ENCODE assay signal across 10 cellular contexts in genomic region chr7:25846722-25847121, GRCh38.
A peak's percentile ranks its signal among the peaks of the same experiment; 100 is the strongest.
DNase-seq lines count a peak whose midpoint lies in the region; ATAC-seq and TF ChIP-seq lines count a peak whose summit lies in the region.
"Had no signal": no experiment of that assay in that cellular context is flagged by ENCODE, and none has a peak within 500 bp of the region (broad histone marks: within the 10 kb centered on the region; RNA-seq: fewer than 3 reads in every experiment).

No MANE protein-coding gene starts in this region.

- H3K27ac Mint-ChIP-seq in stimulated activated effector memory CD8-positive, alpha-beta T cell treated with anti-CD3 and anti-CD28 coated beads, Interleukin-12 subunit alpha, Interleukin-12 subunit beta, amount 100 ng/mL, for 72 hours = no peak overlapping the region
- H3K27ac Mint-ChIP-seq: activated naive CD4-positive, alpha-beta T cell treated with anti-CD3 and anti-CD28 coated beads, Interleukin-2, amount 50 U/mL, for 24 hours had no signal

- peaks cover 3% of the 10 kb centered on the region for H3K4me1 Mint-ChIP-seq in stimulated activated effector memory CD8-positive, alpha-beta T cell treated with anti-CD3 and anti-CD28 coated beads, Interleukin-12 subunit alpha, Interleukin-12 subunit beta, amount 100 ng/mL, for 72 hours

- no peaks in the 10 kb centered on the region for H3K9me3 Mint-ChIP-seq in stimulated activated effector memory CD8-positive, alpha-beta T cell treated with anti-CD3 and anti-CD28 coated beads, Interleukin-12 subunit alpha, Interleukin-12 subunit beta, amount 100 ng/mL, for 72 hours
- H3K9me3 Mint-ChIP-seq: activated naive CD4-positive, alpha-beta T cell treated with anti-CD3 and anti-CD28 coated beads, Interleukin-2, amount 50 U/mL, for 24 hours had no signal

- no peaks in the 10 kb centered on the region for H3K36me3 ChIP-seq in lung (ENCODE audit: control insufficient read depth in 2 of 2, insufficient read depth in 2 of 2, low read length in 2 of 2)
- no peaks in the 10 kb centered on the region for H3K36me3 ChIP-seq in upper lobe of left lung

- ATAC-seq in lung (ENCODE audit: insufficient read depth, low FRiP score) = no peak
- ATAC-seq in upper lobe of left lung (ENCODE audit: low FRiP score in 2 of 2) = peak; percentile 50 to 61
- no peak for ATAC-seq in stimulated activated effector memory CD8-positive, alpha-beta T cell treated with anti-CD3 and anti-CD28 coated beads, Interleukin-12 subunit alpha, Interleukin-12 subunit beta, amount 100 ng/mL, for 72 hours
- ATAC-seq in HG03565 (IDR thresholded peaks at IDR 0.05; ENCODE audit: unreplicated experiment) = no peak
- ATAC-seq: left colon had no signal

- DNase-seq in NCI-H1105 (lab: John Stamatoyannopoulos, UW) (peak; percentile 76), cardiac fibroblast (ENCODE audit: low read depth in 2 of 2) (peak; percentile 89 to 96), lung (ENCODE audit: low spot score) (peak; percentile 59), upper lobe of left lung (peak in 1 of 2 donors; percentile 45), NCI-H146 (lab: John Stamatoyannopoulos, UW) (no peak)
- no peak for DNase-seq in stimulated activated effector memory CD8-positive, alpha-beta T cell treated with anti-CD3 and anti-CD28 coated beads, Interleukin-12 subunit alpha, Interleukin-12 subunit beta, amount 100 ng/mL, for 72 hours (ENCODE audit: low spot score in 2 of 2)
- DNase-seq: stimulated activated CD8-positive, alpha-beta memory T cell treated with anti-CD3 and anti-CD28 coated beads, Interleukin-4, amount 100 ng/mL, for 48 hours had no signal

- H3K4me3 ChIP-seq in cardiac fibroblast (replicated peaks in 1 of 2; ENCODE audit: low read depth in 2 of 2, low read length in 2 of 2) (no peak overlapping the region), lung (no peak overlapping the region), upper lobe of left lung (no peak overlapping the region)

- TF ChIP-seq POLR2A in upper lobe of left lung (IDR thresholded peaks at IDR 0.05) = no peak

- H3K4me3 Mint-ChIP-seq in stimulated activated effector memory CD8-positive, alpha-beta T cell treated with anti-CD3 and anti-CD28 coated beads, Interleukin-12 subunit alpha, Interleukin-12 subunit beta, amount 100 ng/mL, for 72 hours = no peak overlapping the region
- H3K4me3 Mint-ChIP-seq: activated naive CD4-positive, alpha-beta T cell treated with anti-CD3 and anti-CD28 coated beads, Interleukin-2, amount 50 U/mL, for 24 hours had no signal

- H3K27me3 ChIP-seq in lung (ENCODE audit: control insufficient read depth, insufficient read depth) (no peaks in the 10 kb centered on the region), upper lobe of left lung (peaks cover 0 to under 1% (median under 1%) of the 10 kb centered on the region in 4 donors)

- peaks cover 3% of the 10 kb centered on the region for H3K36me3 Mint-ChIP-seq in stimulated activated effector memory CD8-positive, alpha-beta T cell treated with anti-CD3 and anti-CD28 coated beads, Interleukin-12 subunit alpha, Interleukin-12 subunit beta, amount 100 ng/mL, for 72 hours
- H3K36me3 Mint-ChIP-seq: activated naive CD4-positive, alpha-beta T cell treated with anti-CD3 and anti-CD28 coated beads, Interleukin-2, amount 50 U/mL, for 24 hours had no signal

- H3K4me1 ChIP-seq in lung (ENCODE audit: control insufficient read depth in 2 of 2, insufficient read depth in 2 of 2, low read length in 2 of 2) (peaks cover 1 to 7% of the 10 kb centered on the region in 2 donors), upper lobe of left lung (peaks cover 6 to 12% (median 9%) of the 10 kb centered on the region in 4 donors)

- peak in 1 of 4 donors; percentile 32 for TF ChIP-seq EP300 in upper lobe of left lung (IDR thresholded peaks at IDR 0.05)

- H3K27ac ChIP-seq in lung (ENCODE audit: low read depth in 1 of 2, low read length in 1 of 2) (no peak overlapping the region), upper lobe of left lung (peak overlapping the region; percentile 4 to 61 (median 24))

- H3K9me3 ChIP-seq in lung (ENCODE audit: control insufficient read depth in 2 of 2, insufficient read depth in 1 of 2, low read length in 1 of 2) = peaks cover 0 to 1% of the 10 kb centered on the region in 2 donors
- H3K9me3 ChIP-seq in upper lobe of left lung = no peaks in the 10 kb centered on the region

- 37 to 62% methylated on average over 5 of the region's 5 CpGs for WGBS in lung, 2 donors
- 41 to 49% methylated on average over 5 of the region's 5 CpGs for WGBS in upper lobe of left lung, 2 donors

- TF ChIP-seq CTCF in cardiac fibroblast (IDR thresholded peaks at IDR 0.05; ENCODE audit: low read depth, low read length) (no peak), lung (IDR thresholded peaks at IDR 0.05; ENCODE audit: control extremely low read depth, extremely low read depth) (no peak), upper lobe of left lung (IDR thresholded peaks at IDR 0.05) (no peak)

Comparison
In these comparisons a context has a peak if more than half of its experiments do, and no peak if none do; other contexts are left out.
1. DNase-seq: peak in NCI-H1105 (single experiment), cardiac fibroblast (2 of 2) and lung (single experiment); none in stimulated activated effector memory CD8-positive, alpha-beta T cell treated with anti-CD3 and anti-CD28 coated beads, Interleukin-12 subunit alpha, Interleukin-12 subunit beta, amount 100 ng/mL, for 72 hours (0 of 2) and NCI-H146 (single experiment).
2. ATAC-seq: peak in upper lobe of left lung (2 of 2); none in lung (single experiment), stimulated activated effector memory CD8-positive, alpha-beta T cell treated with anti-CD3 and anti-CD28 coated beads, Interleukin-12 subunit alpha, Interleukin-12 subunit beta, amount 100 ng/mL, for 72 hours (single experiment) and HG03565 (single experiment).
3. H3K27ac ChIP-seq: peak in upper lobe of left lung (4 of 4); none in lung (0 of 2).